In genomic region chr16:66476328-66477027, GRCh38 we compare ENCODE assay signal across 1 cellular context.
TF ChIP-seq lines count a peak whose summit lies in the region.

No MANE protein-coding gene starts in this region.

TF ChIP-seq in SK-N-SH treated with all-trans-retinoic acid at 6 μM for 48 hours, 23 proteins besides CTCF, POLR2A, EP300 and RAD21 (continued from another document):
- TF ChIP-seq TSHZ2 (CRISPR knock-in tag; IDR thresholded peaks at IDR 0.05) (no peak), ARNTL (CRISPR knock-in tag; IDR thresholded peaks at IDR 0.05; ENCODE audit: borderline replicate concordance, low read depth) (no peak), CSRNP3 (CRISPR knock-in tag; IDR thresholded peaks at IDR 0.05) (no peak), CSDC2 (CRISPR knock-in tag; IDR thresholded peaks at IDR 0.05) (no peak)
TF ChIP-seq in SK-N-SH treated with all-trans-retinoic acid at 6 μM for 48 hours: peak in this region for 0.
